In genomic region chr7:157138424-157139141, GRCh38 we compare ENCODE assay signal across 1 cellular context.
A peak's percentile ranks its signal among the peaks of the same experiment; 100 is the strongest.
TF ChIP-seq lines count a peak whose summit lies in the region.

Gene UBE3C (plus strand): TSS chr7:157138926. CDS start chr7:157139273, 347 bp downstream.

TF ChIP-seq in HepG2, 621 proteins besides CTCF, POLR2A, EP300 and RAD21 (continued from another document and continues in another):
- no peak for TF ChIP-seq ZNF740 (CRISPR knock-in tag; IDR thresholded peaks at IDR 0.05)
- no peak for TF ChIP-seq ZNF335 (CRISPR knock-in tag; IDR thresholded peaks at IDR 0.05)
- no peak for TF ChIP-seq MXD3 (CRISPR knock-in tag; IDR thresholded peaks at IDR 0.05)
- TF ChIP-seq IKZF5 (CRISPR knock-in tag; IDR thresholded peaks at IDR 0.05), result no peak
- no peak for TF ChIP-seq SNAPC5 (CRISPR knock-in tag; IDR thresholded peaks at IDR 0.05; ENCODE audit: borderline replicate concordance)
- no peak for TF ChIP-seq HNRNPL (IDR thresholded peaks at IDR 0.05; ENCODE audit: low read depth, low read length)
- TF ChIP-seq ZNF138 (CRISPR knock-in tag; IDR thresholded peaks at IDR 0.05; ENCODE audit: low read depth), result no peak; the same call in 1 of the 2 replicates
- no peak for TF ChIP-seq KMT2A (CRISPR knock-in tag; IDR thresholded peaks at IDR 0.05)
- no peak for TF ChIP-seq TERF1 (CRISPR knock-in tag; IDR thresholded peaks at IDR 0.05)
- no peak for TF ChIP-seq ZNF782 (CRISPR knock-in tag; IDR thresholded peaks at IDR 0.05; ENCODE audit: borderline replicate concordance)
- TF ChIP-seq RORA (CRISPR knock-in tag; IDR thresholded peaks at IDR 0.05), result no peak
- TF ChIP-seq ZNF609 (CRISPR knock-in tag; IDR thresholded peaks at IDR 0.05; ENCODE audit: borderline replicate concordance), result no peak
- no peak for TF ChIP-seq HMG20B (CRISPR knock-in tag; conservative IDR thresholded peaks at IDR 0.05)
- no peak for TF ChIP-seq SRSF4 (IDR thresholded peaks at IDR 0.05; ENCODE audit: low read depth, low read length, poor library complexity, severe bottlenecking)
- TF ChIP-seq ZNF703 (CRISPR knock-in tag; IDR thresholded peaks at IDR 0.05; ENCODE audit: borderline replicate concordance), result no peak
- no peak for TF ChIP-seq DRAP1 (CRISPR knock-in tag; IDR thresholded peaks at IDR 0.05)
- no peak for TF ChIP-seq SP1 (IDR thresholded peaks at IDR 0.05)
- TF ChIP-seq SP1 (CRISPR knock-in tag; IDR thresholded peaks at IDR 0.05), result peak; percentile 60
- no peak for TF ChIP-seq ZNF180 (CRISPR knock-in tag; IDR thresholded peaks at IDR 0.05; ENCODE audit: borderline replicate concordance, low read depth)
- no peak for TF ChIP-seq ZNF33B (CRISPR knock-in tag; IDR thresholded peaks at IDR 0.05)
- no peak for TF ChIP-seq ZNF143 (CRISPR knock-in tag; IDR thresholded peaks at IDR 0.05)
- TF ChIP-seq NKX3-1 (CRISPR knock-in tag; IDR thresholded peaks at IDR 0.05), result no peak
- no peak for TF ChIP-seq SNAPC2 (CRISPR knock-in tag; IDR thresholded peaks at IDR 0.05)
- TF ChIP-seq CHCHD3 (CRISPR knock-in tag; IDR thresholded peaks at IDR 0.05), result 0 out of 2 replicates have a peak, but pooled peaks have one; percentile 29
- no peak for TF ChIP-seq PRMT3 (CRISPR knock-in tag; IDR thresholded peaks at IDR 0.05; ENCODE audit: borderline replicate concordance, low read depth)
- TF ChIP-seq NR1H2 (CRISPR knock-in tag; IDR thresholded peaks at IDR 0.05; ENCODE audit: borderline replicate concordance, low read depth), result peak; percentile 62; the same call in 1 of the 2 replicates
- no peak; the same call in 1 of the 2 replicates for TF ChIP-seq ZNF362 (CRISPR knock-in tag; IDR thresholded peaks at IDR 0.05; ENCODE audit: borderline replicate concordance)
- TF ChIP-seq ZNF589 (CRISPR knock-in tag; conservative IDR thresholded peaks at IDR 0.05), result no peak; the same call in 1 of the 2 replicates
- no peak for TF ChIP-seq ZNF615 (CRISPR knock-in tag; IDR thresholded peaks at IDR 0.05; ENCODE audit: borderline replicate concordance)
- TF ChIP-seq HOXD1 (CRISPR knock-in tag; IDR thresholded peaks at IDR 0.05), result no peak
- TF ChIP-seq ZNF331 (CRISPR knock-in tag; IDR thresholded peaks at IDR 0.05), result peak; percentile 6; the same call in 1 of the 2 replicates
- TF ChIP-seq ZNF256 (CRISPR knock-in tag; conservative IDR thresholded peaks at IDR 0.05), result no peak
- TF ChIP-seq DMAP1 (CRISPR knock-in tag; IDR thresholded peaks at IDR 0.05), result peak; percentile 13; the same call in 1 of the 2 replicates
- no peak for TF ChIP-seq ZNF101 (CRISPR knock-in tag; IDR thresholded peaks at IDR 0.05; ENCODE audit: borderline replicate concordance, low read depth)
- no peak for TF ChIP-seq ZSCAN25 (CRISPR knock-in tag; IDR thresholded peaks at IDR 0.05)
- TF ChIP-seq ZNF10 (CRISPR knock-in tag; IDR thresholded peaks at IDR 0.05; ENCODE audit: borderline replicate concordance, low read depth), result no peak
- TF ChIP-seq ZXDC (CRISPR knock-in tag; IDR thresholded peaks at IDR 0.05), result no peak
- TF ChIP-seq ZBTB7A (CRISPR knock-in tag; IDR thresholded peaks at IDR 0.05), result peak; percentile 49; the same call in 1 of the 2 replicates
- no peak for TF ChIP-seq PRDM10 (CRISPR knock-in tag; IDR thresholded peaks at IDR 0.05; ENCODE audit: low read depth)
- TF ChIP-seq TARDBP (CRISPR knock-in tag; IDR thresholded peaks at IDR 0.05), result peak; percentile 56
- no peak for TF ChIP-seq ZNF644 (CRISPR knock-in tag; IDR thresholded peaks at IDR 0.05; ENCODE audit: low read depth)
- TF ChIP-seq RAD51 (IDR thresholded peaks at IDR 0.05; ENCODE audit: borderline replicate concordance), result no peak
- TF ChIP-seq ATF5 (CRISPR knock-in tag; IDR thresholded peaks at IDR 0.05; ENCODE audit: low read depth), result no peak
